ENCODE assay signal across 13 cellular contexts in genomic region chr1:221522440-221523050, GRCh38.
"Had no signal": no experiment of that assay in that cellular context is flagged by ENCODE, and none has a peak within 500 bp of the region (broad histone marks: within the 10 kb centered on the region; RNA-seq: fewer than 3 reads in every experiment).

No MANE protein-coding gene starts in this region.

- H3K27ac ChIP-seq: hepatocyte, neural progenitor cell, parathyroid adenoma, upper lobe of left lung, WERI-Rb-1 had no signal

- H3K27ac Mint-ChIP-seq: activated naive CD8-positive, alpha-beta T cell treated with anti-CD3 and anti-CD28 coated beads for 36 hours; neural progenitor cell had no signal

- H3K4me3 ChIP-seq: hepatocyte, neural progenitor cell, smooth muscle cell, upper lobe of left lung had no signal

- H3K27me3 ChIP-seq: hepatocyte, neural progenitor cell, upper lobe of left lung had no signal

- H3K9me3 ChIP-seq: SK-N-SH, upper lobe of left lung had no signal

- H3K4me3 Mint-ChIP-seq: activated naive CD8-positive, alpha-beta T cell treated with anti-CD3 and anti-CD28 coated beads for 36 hours; neural progenitor cell had no signal

- DNase-seq: activated CD4-positive, alpha-beta T cell treated with anti-CD3 and anti-CD28 coated beads for 48 hours; activated effector memory CD4-positive, alpha-beta T cell treated with anti-CD3 and anti-CD28 coated beads, Interleukin-2, amount 50 U/mL, for 16 hours; activated naive CD8-positive, alpha-beta T cell treated with anti-CD3 and anti-CD28 coated beads for 36 hours; aorta; kidney glomerular epithelial cell; SK-N-SH; stimulated activated naive CD4-positive, alpha-beta T cell; upper lobe of left lung; WERI-Rb-1 had no signal

- H3K9ac ChIP-seq: neural progenitor cell, parathyroid adenoma, SK-N-SH had no signal

- H3K4me1 Mint-ChIP-seq: neural progenitor cell had no signal

- H3K4me1 ChIP-seq: neural progenitor cell, parathyroid adenoma, upper lobe of left lung had no signal

- H3K36me3 Mint-ChIP-seq: activated naive CD8-positive, alpha-beta T cell treated with anti-CD3 and anti-CD28 coated beads for 36 hours; neural progenitor cell had no signal

- H3K9me3 Mint-ChIP-seq: activated naive CD8-positive, alpha-beta T cell treated with anti-CD3 and anti-CD28 coated beads for 36 hours; neural progenitor cell had no signal

- H3K36me3 ChIP-seq: neural progenitor cell, upper lobe of left lung, WERI-Rb-1 had no signal

- H2AFZ ChIP-seq: hepatocyte, neural progenitor cell, parathyroid adenoma had no signal

- H3K79me2 ChIP-seq: hepatocyte, parathyroid adenoma had no signal

- H3K4me2 ChIP-seq: hepatocyte, neural progenitor cell, SK-N-SH, smooth muscle cell had no signal
